In the genomic region with DNA sequence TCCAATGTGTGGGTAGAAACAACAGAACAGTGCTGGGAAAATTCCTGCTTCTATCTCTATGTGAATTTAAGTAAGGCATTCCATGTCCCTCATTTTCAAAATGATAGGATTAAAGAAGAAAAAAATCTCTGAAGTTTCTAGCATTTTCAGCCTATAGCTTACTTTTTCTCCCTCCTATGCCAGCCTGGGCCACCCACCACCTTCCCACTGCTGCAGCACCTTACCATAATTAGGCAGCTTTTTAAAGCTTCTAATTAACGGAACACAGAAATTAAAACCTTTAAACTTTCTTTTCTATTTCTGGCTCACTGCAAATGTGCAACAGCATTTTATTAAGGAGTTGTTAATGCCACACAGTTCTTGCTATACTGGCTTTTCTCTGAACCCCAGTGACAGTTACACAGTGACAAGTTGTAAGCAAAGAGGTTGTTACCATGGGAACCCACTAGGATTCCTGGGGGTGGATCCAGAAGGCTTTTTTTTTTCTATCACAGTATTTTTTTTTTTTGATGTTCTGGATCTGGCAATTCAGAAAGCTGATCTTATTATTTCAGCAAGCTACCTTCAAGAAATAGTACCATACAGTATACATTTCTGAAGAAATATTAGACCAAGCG, we compare ENCODE assay signal across 13 cellular contexts. TPM values are rescaled to one million over a fixed set of nuclear protein-coding genes. Genes with fewer than 3 reads are reported as not detected.
A peak's percentile ranks its signal among the peaks of the same experiment; 100 is the strongest.
DNase-seq lines count a peak whose midpoint lies in the region; ATAC-seq, FAIRE-seq and TF ChIP-seq lines count a peak whose summit lies in the region.
"Had no signal": no experiment of that assay in that cellular context is flagged by ENCODE, and none has a peak within 500 bp of the region (broad histone marks: within the 10 kb centered on the region; RNA-seq: fewer than 3 reads in every experiment).

No MANE protein-coding gene starts in this region.

- no peak for DNase-seq in right atrium auricular region (ENCODE audit: low spot score)
- DNase-seq in cardiac septum (ENCODE audit: low spot score) = no peak
- DNase-seq in K562 (ENCODE audit: extremely low read depth in 1 of 4, low spot score in 3 of 4) = peak in 2 of 4 experiments; percentile 26 to 31
- no peak for DNase-seq in mesothelial cell of epicardium (ENCODE audit: low spot score in 2 of 2, unreplicated experiment in 2 of 2)
- DNase-seq in inferior parietal cortex (ENCODE audit: extremely low spot score) = no peak
- DNase-seq in HCEC 1CT = no peak
- DNase-seq in SW480 (ENCODE audit: low spot score) = no peak
- DNase-seq: H7; NCI-H446; SJCRH30; stimulated activated naive CD4-positive, alpha-beta T cell treated with Interleukin-2 at 50 U/mL for 16 hours had no signal

- no peak overlapping the region for H3K4me2 ChIP-seq in K562 (ENCODE audit: insufficient read depth, low read length)

- H3K4me1 ChIP-seq in right atrium auricular region (peaks cover 3 to 58% of the 10 kb centered on the region in 2 donors), K562 (replicated peaks in 1 of 2; ENCODE audit: control insufficient read depth in 2 of 2, insufficient read depth in 2 of 2, low read length in 2 of 2) (peaks cover 4 to 5% of the 10 kb centered on the region in 2 experiments; a peak in 3 of 5 replicates), urinary bladder (ENCODE audit: insufficient read depth) (peaks cover 1% of the 10 kb centered on the region)
- H3K4me1 ChIP-seq: SJCRH30 had no signal

- in situ Hi-C loops in K562 (cut with MboI) = no loop called here

- H3K4me3 ChIP-seq in right atrium auricular region = no peak overlapping the region
- no peak overlapping the region for H3K4me3 ChIP-seq in K562
- peak overlapping the region; percentile 24 for H3K4me3 ChIP-seq in urinary bladder (ENCODE audit: low read depth, low read length)
- H3K4me3 ChIP-seq: SJCRH30 had no signal

- H3K27ac ChIP-seq in right atrium auricular region (peak overlapping the region; percentile 8 to 47), K562 (ENCODE audit: extremely low read depth, low read depth, low read length) (no peak overlapping the region), urinary bladder (ENCODE audit: low read depth) (no peak overlapping the region)
- H3K27ac ChIP-seq: SJCRH30 had no signal

- H3K27me3 ChIP-seq in right atrium auricular region = no peaks in the 10 kb centered on the region
- H3K27me3 ChIP-seq in K562 (ENCODE audit: control insufficient read depth in 2 of 2, insufficient read depth in 2 of 2, low read length in 2 of 2) = no peaks in the 10 kb centered on the region
- H3K27me3 ChIP-seq: SJCRH30 had no signal

- peak overlapping the region; percentile 81 for H3K27ac Mint-ChIP-seq in mesothelial cell of epicardium

- peaks cover 19% of the 10 kb centered on the region for H3K4me1 Mint-ChIP-seq in mesothelial cell of epicardium

- no peak overlapping the region for H3K4me3 Mint-ChIP-seq in mesothelial cell of epicardium

- H4K20me1 ChIP-seq in K562 (replicated peaks; ENCODE audit: control insufficient read depth, insufficient read depth, low read length) = peaks cover 13% of the 10 kb centered on the region

- H3K9ac ChIP-seq in K562 (ENCODE audit: insufficient read depth in 1 of 2, low read depth in 2 of 2, low read length in 2 of 2) = no peak overlapping the region

- TF ChIP-seq POLR2A in K562 (conservative IDR thresholded peaks at IDR 0.05) = no peak

- no peaks in the 10 kb centered on the region for H3K9me1 ChIP-seq in K562 (ENCODE audit: control insufficient read depth, insufficient read depth, low read length)

- TF ChIP-seq RAD21 in K562 (CRISPR knock-in tag; conservative IDR thresholded peaks at IDR 0.05 in 1 of 2, IDR thresholded peaks at IDR 0.05 in 1 of 2) = no peak

- no peaks in the 10 kb centered on the region for H3K9me3 Mint-ChIP-seq in mesothelial cell of epicardium

- CTCF ChIA-PET in K562 (lab: Yijun Ruan, JAX; ENCODE audit: low intra/inter-chr PET ratio) = no interaction called here

- H3K36me3 ChIP-seq in right atrium auricular region (no peaks in the 10 kb centered on the region), K562 (ENCODE audit: control insufficient read depth, insufficient read depth, low read length) (peaks cover 10% of the 10 kb centered on the region; the same call in 1 of the 3 replicates), urinary bladder (ENCODE audit: insufficient read depth) (no peaks in the 10 kb centered on the region)

- no peak for ATAC-seq in K562

- 93% methylated on average over 2 of the region's 2 CpGs for WGBS in K562 (ENCODE audit: insufficient coverage, low coverage, missing lambda C conversion rate)
- 68% methylated on average over 2 of the region's 2 CpGs for WGBS in urinary bladder

- FAIRE-seq in K562 (lab: Jason Lieb, UNC) = no peak

- intact Hi-C loops in cardiac septum (cut with DNase I) (no loop called here), K562 (cut with micrococcal nuclease) (no loop called here)

- H3K79me2 ChIP-seq in K562 (ENCODE audit: control insufficient read depth, insufficient read depth, low read length) = peaks cover 100% of the 10 kb centered on the region

- H3K9me3 ChIP-seq in right atrium auricular region (no peaks in the 10 kb centered on the region), K562 (replicated peaks; ENCODE audit: control insufficient read depth, insufficient read depth, low read depth, low read length) (no peaks in the 10 kb centered on the region)
- H3K9me3 ChIP-seq: SJCRH30 had no signal

- H3K27me3 Mint-ChIP-seq in mesothelial cell of epicardium (ENCODE audit: low read depth) = no peaks in the 10 kb centered on the region

- no peak for TF ChIP-seq EP300 in K562 (IDR thresholded peaks at IDR 0.05; ENCODE audit: low read length)

- no peak for TF ChIP-seq CTCF in right atrium auricular region (IDR thresholded peaks at IDR 0.05)
- no peak for TF ChIP-seq CTCF in K562 (IDR thresholded peaks at IDR 0.05 in 2 of 3, conservative IDR thresholded peaks at IDR 0.05 in 1 of 3; ENCODE audit: insufficient read depth in 2 of 3, low read depth in 1 of 3, low read length in 3 of 3)
- no peak for TF ChIP-seq CTCF in mesothelial cell of epicardium (IDR thresholded peaks at IDR 0.05; ENCODE audit: unreplicated experiment)

- TSS peak; percentile 13 for BruUV-seq in K562 (replicated peaks; lab: Mats Ljungman, UMichigan)

- peaks cover 5% of the 10 kb centered on the region for H3K36me3 Mint-ChIP-seq in mesothelial cell of epicardium

- POLR2A ChIA-PET in K562 (lab: Yijun Ruan, JAX) = interaction anchor here (0.5 to 2.6 kb wide), 4 partner anchors 8 to 42 kb away, joined by 3 to 19 read pairs (median 4); no protein-coding TSS in a partner anchor

- no peak overlapping the region for H2AFZ ChIP-seq in K562 (ENCODE audit: low read depth, low read length)

RNA-seq across cellular contexts. Expression of a gene that starts 20.2 kb away (rescaled TPM):
- total RNA-seq in right atrium auricular region = 10 to 100 TPM; 57.1 to 65.9 TPM
- 102 TPM for total RNA-seq in cardiac septum
- 291 and 350 TPM in 2 replicates for total RNA-seq in K562 (2011; cell fraction: chromatin; rRNA removed; ENCODE audit: low replicate concordance)
- 140 and 172 TPM in 2 replicates for total RNA-seq in K562 (2011; cell fraction: nucleolus; rRNA removed)
- 256 and 337 TPM in 2 replicates for total RNA-seq in K562 (2011; cell fraction: nucleoplasm; rRNA removed)
- total RNA-seq in K562 (2014; rRNA removed) = 59.2 and 63.9 TPM in 2 replicates
- total RNA-seq in K562 (2014; rRNA removed; fragmentation: Illumina TruSeq; extraction: Trizol) = 77.4 and 79.1 TPM in 2 replicates
- 65.1 and 71.4 TPM in 2 replicates for total RNA-seq in K562 (2015; rRNA removed; fragmentation: Illumina TruSeq; extraction: Trizol)
- 102 and 111 TPM in 2 replicates for total RNA-seq in K562 (2021)
- polyA plus RNA-seq in K562 (2011; rRNA removed) = 124 and 142 TPM in 2 replicates
- 75.5 and 93.9 TPM in 2 replicates for polyA plus RNA-seq in K562 (2011; cell fraction: cytosol; rRNA removed)
- 276 and 281 TPM in 2 replicates for polyA plus RNA-seq in K562 (2011; cell fraction: nucleus; rRNA removed)
- 28.5 and 38.8 TPM in 2 replicates for polyA plus RNA-seq in K562 (2012)
- polyA plus RNA-seq in K562 (2014; fragmentation: Illumina TruSeq; extraction: Trizol) = 75.0 and 81.6 TPM in 2 replicates
- 10 to 100 TPM; 11.3 to 21.6 TPM for polyA plus RNA-seq in K562 (2014; fragmentation: Nextera tagmentation; extraction: Ambion mirVana)
- 82.8 and 88.9 TPM in 2 replicates for polyA plus RNA-seq in K562 (2014; rRNA removed)
- 138 and 183 TPM in 2 replicates for polyA minus RNA-seq in K562 (2011; rRNA and poly(A)+ RNA removed)
- 71.5 and 87.3 TPM in 2 replicates for polyA minus RNA-seq in K562 (2011; cell fraction: cytosol; rRNA and poly(A)+ RNA removed)
- 67.6 and 122 TPM in 2 replicates for polyA minus RNA-seq in K562 (2011; cell fraction: nucleus; rRNA and poly(A)+ RNA removed)
- 119 to 123 TPM (median 120 TPM) in 3 replicates for total RNA-seq in mesothelial cell of epicardium
- 125 TPM for total RNA-seq in urinary bladder
- 35.2 TPM for polyA plus RNA-seq in urinary bladder

RNA-seq across cellular contexts. Expression of a gene that starts 32.7 kb away (rescaled TPM):
- 10 to 100 TPM; 26.9 to 50.1 TPM for total RNA-seq in right atrium auricular region
- 18.7 TPM for total RNA-seq in cardiac septum
- total RNA-seq in K562 (2011; cell fraction: chromatin; rRNA removed; ENCODE audit: low replicate concordance) = 24.4 and 29.4 TPM in 2 replicates
- total RNA-seq in K562 (2011; cell fraction: nucleolus; rRNA removed) = 46.2 and 48.8 TPM in 2 replicates
- total RNA-seq in K562 (2011; cell fraction: nucleoplasm; rRNA removed) = 40.4 and 62.1 TPM in 2 replicates
- 140 and 146 TPM in 2 replicates for total RNA-seq in K562 (2014; rRNA removed)
- 59.3 and 60.4 TPM in 2 replicates for total RNA-seq in K562 (2014; rRNA removed; fragmentation: Illumina TruSeq; extraction: Trizol)
- total RNA-seq in K562 (2015; rRNA removed; fragmentation: Illumina TruSeq; extraction: Trizol) = 61.2 and 65.3 TPM in 2 replicates
- 67.2 and 83.6 TPM in 2 replicates for total RNA-seq in K562 (2021)
- polyA plus RNA-seq in K562 (2011; rRNA removed) = 69.8 and 80.0 TPM in 2 replicates
- polyA plus RNA-seq in K562 (2011; cell fraction: cytosol; rRNA removed) = 103 and 173 TPM in 2 replicates
- 29.7 and 32.6 TPM in 2 replicates for polyA plus RNA-seq in K562 (2011; cell fraction: nucleus; rRNA removed)
- polyA plus RNA-seq in K562 (2012) = 73.7 and 80.8 TPM in 2 replicates
- polyA plus RNA-seq in K562 (2014; fragmentation: Illumina TruSeq; extraction: Trizol) = 66.6 and 73.1 TPM in 2 replicates
- polyA plus RNA-seq in K562 (2014; fragmentation: Nextera tagmentation; extraction: Ambion mirVana) = 10 to 100 TPM; 10.4 to 16.5 TPM
- polyA plus RNA-seq in K562 (2014; rRNA removed) = 109 and 144 TPM in 2 replicates
- 31.1 and 36.7 TPM in 2 replicates for polyA minus RNA-seq in K562 (2011; rRNA and poly(A)+ RNA removed)
- polyA minus RNA-seq in K562 (2011; cell fraction: cytosol; rRNA and poly(A)+ RNA removed) = 23.8 and 30.2 TPM in 2 replicates
- polyA minus RNA-seq in K562 (2011; cell fraction: nucleus; rRNA and poly(A)+ RNA removed) = 18.9 and 21.1 TPM in 2 replicates
- total RNA-seq in mesothelial cell of epicardium = 44.3 to 45.9 TPM (median 45.1 TPM) in 3 replicates
- 25.1 TPM for total RNA-seq in urinary bladder
- polyA plus RNA-seq in urinary bladder = 58.8 TPM

RNA-seq across cellular contexts. Expression of a gene that starts 46.1 kb away (rescaled TPM):
- total RNA-seq in right atrium auricular region = 10 to 100 TPM; 11.7 to 21.7 TPM
- 14.3 TPM for total RNA-seq in cardiac septum
- 9.0 and 15.8 TPM in 2 replicates for total RNA-seq in K562 (2011; cell fraction: chromatin; rRNA removed; ENCODE audit: low replicate concordance)
- 11.7 and 13.2 TPM in 2 replicates for total RNA-seq in K562 (2011; cell fraction: nucleolus; rRNA removed)
- total RNA-seq in K562 (2011; cell fraction: nucleoplasm; rRNA removed) = 11.6 and 13.4 TPM in 2 replicates
- 9.1 and 11.2 TPM in 2 replicates for total RNA-seq in K562 (2014; rRNA removed)
- 13.6 TPM in 2 replicates for total RNA-seq in K562 (2014; rRNA removed; fragmentation: Illumina TruSeq; extraction: Trizol)
- 13.3 and 13.6 TPM in 2 replicates for total RNA-seq in K562 (2015; rRNA removed; fragmentation: Illumina TruSeq; extraction: Trizol)
- total RNA-seq in K562 (2021) = 11.0 and 12.9 TPM in 2 replicates
- polyA plus RNA-seq in K562 (2011; rRNA removed) = 16.9 and 18.2 TPM in 2 replicates
- polyA plus RNA-seq in K562 (2011; cell fraction: cytosol; rRNA removed) = 16.9 and 19.8 TPM in 2 replicates
- polyA plus RNA-seq in K562 (2011; cell fraction: nucleus; rRNA removed) = 6.6 and 9.4 TPM in 2 replicates
- polyA plus RNA-seq in K562 (2012) = 9.4 and 13.6 TPM in 2 replicates
- polyA plus RNA-seq in K562 (2014; fragmentation: Illumina TruSeq; extraction: Trizol) = 13.0 and 13.1 TPM in 2 replicates
- 10 to 100 TPM; 30.1 to 33.9 TPM for polyA plus RNA-seq in K562 (2014; fragmentation: Nextera tagmentation; extraction: Ambion mirVana)
- 7.0 and 10.1 TPM in 2 replicates for polyA plus RNA-seq in K562 (2014; rRNA removed)
- polyA minus RNA-seq in K562 (2011; rRNA and poly(A)+ RNA removed) = 21.9 and 23.1 TPM in 2 replicates
- 8.3 and 9.2 TPM in 2 replicates for polyA minus RNA-seq in K562 (2011; cell fraction: cytosol; rRNA and poly(A)+ RNA removed)
- 5.4 and 10.0 TPM in 2 replicates for polyA minus RNA-seq in K562 (2011; cell fraction: nucleus; rRNA and poly(A)+ RNA removed)
- total RNA-seq in mesothelial cell of epicardium = 15.1 to 15.9 TPM (median 15.7 TPM) in 3 replicates
- total RNA-seq in urinary bladder = 15.4 TPM
- 24.1 TPM for polyA plus RNA-seq in urinary bladder

RNA-seq across cellular contexts. Expression of a gene that starts 46.2 kb away (rescaled TPM):
- 100 to 1,000 TPM in 1 of 2 donors, 10 to 100 TPM in 1; 93.4 to 125 TPM for total RNA-seq in right atrium auricular region
- total RNA-seq in cardiac septum = 234 TPM
- 228 and 279 TPM in 2 replicates for total RNA-seq in K562 (2011; cell fraction: chromatin; rRNA removed; ENCODE audit: low replicate concordance)
- total RNA-seq in K562 (2011; cell fraction: nucleolus; rRNA removed) = 212 and 223 TPM in 2 replicates
- total RNA-seq in K562 (2011; cell fraction: nucleoplasm; rRNA removed) = 239 and 241 TPM in 2 replicates
- 203 and 207 TPM in 2 replicates for total RNA-seq in K562 (2014; rRNA removed)
- total RNA-seq in K562 (2014; rRNA removed; fragmentation: Illumina TruSeq; extraction: Trizol) = 191 and 192 TPM in 2 replicates
- 190 and 191 TPM in 2 replicates for total RNA-seq in K562 (2015; rRNA removed; fragmentation: Illumina TruSeq; extraction: Trizol)
- 229 and 238 TPM in 2 replicates for total RNA-seq in K562 (2021)
- polyA plus RNA-seq in K562 (2011; rRNA removed) = 302 and 343 TPM in 2 replicates
- 353 and 764 TPM in 2 replicates for polyA plus RNA-seq in K562 (2011; cell fraction: cytosol; rRNA removed)
- 319 and 323 TPM in 2 replicates for polyA plus RNA-seq in K562 (2011; cell fraction: nucleus; rRNA removed)
- polyA plus RNA-seq in K562 (2012) = 137 and 179 TPM in 2 replicates
- polyA plus RNA-seq in K562 (2014; fragmentation: Illumina TruSeq; extraction: Trizol) = 194 and 197 TPM in 2 replicates
- polyA plus RNA-seq in K562 (2014; fragmentation: Nextera tagmentation; extraction: Ambion mirVana) = 10 to 100 TPM; 38.7 to 82.3 TPM
- 341 and 353 TPM in 2 replicates for polyA plus RNA-seq in K562 (2014; rRNA removed)
- 180 and 229 TPM in 2 replicates for polyA minus RNA-seq in K562 (2011; rRNA and poly(A)+ RNA removed)
- 60.6 and 66.6 TPM in 2 replicates for polyA minus RNA-seq in K562 (2011; cell fraction: cytosol; rRNA and poly(A)+ RNA removed)
- polyA minus RNA-seq in K562 (2011; cell fraction: nucleus; rRNA and poly(A)+ RNA removed) = 57.1 and 90.0 TPM in 2 replicates
- 93.4 to 96.6 TPM (median 96.5 TPM) in 3 replicates for total RNA-seq in mesothelial cell of epicardium
- total RNA-seq in urinary bladder = 40.0 TPM
- 107 TPM for polyA plus RNA-seq in urinary bladder

RNA-seq across cellular contexts. Expression of a gene that starts 53.8 kb away (rescaled TPM):
- total RNA-seq in right atrium auricular region = under 1 TPM in 1 of 2 donors, not detected in 1; 0.89 TPM
- total RNA-seq in cardiac septum = not detected
- total RNA-seq in K562 (2011; cell fraction: chromatin; rRNA removed; ENCODE audit: low replicate concordance) = 0.49 and 0.51 TPM in 2 replicates
- 0.26 and 0.50 TPM in 2 replicates for total RNA-seq in K562 (2011; cell fraction: nucleolus; rRNA removed)
- total RNA-seq in K562 (2011; cell fraction: nucleoplasm; rRNA removed) = 0.61 TPM in 1 of 2 replicates, not detected in the other
- 0.14 TPM in 1 of 2 replicates, not detected in the other for total RNA-seq in K562 (2014; rRNA removed)
- not detected in 2 replicates for total RNA-seq in K562 (2014; rRNA removed; fragmentation: Illumina TruSeq; extraction: Trizol)
- total RNA-seq in K562 (2015; rRNA removed; fragmentation: Illumina TruSeq; extraction: Trizol) = not detected in 2 replicates
- total RNA-seq in K562 (2021) = not detected in 2 replicates
- polyA plus RNA-seq in K562 (2011; rRNA removed) = not detected in 2 replicates
- not detected in 2 replicates for polyA plus RNA-seq in K562 (2011; cell fraction: cytosol; rRNA removed)
- 0.51 TPM in 1 of 2 replicates, not detected in the other for polyA plus RNA-seq in K562 (2011; cell fraction: nucleus; rRNA removed)
- not detected in 2 replicates for polyA plus RNA-seq in K562 (2012)
- not detected in 2 replicates for polyA plus RNA-seq in K562 (2014; fragmentation: Illumina TruSeq; extraction: Trizol)
- not detected for polyA plus RNA-seq in K562 (2014; fragmentation: Nextera tagmentation; extraction: Ambion mirVana)
- polyA plus RNA-seq in K562 (2014; rRNA removed) = 0.05 TPM in 1 of 2 replicates, not detected in the other
- polyA minus RNA-seq in K562 (2011; rRNA and poly(A)+ RNA removed) = 0.14 TPM in 1 of 2 replicates, not detected in the other
- polyA minus RNA-seq in K562 (2011; cell fraction: cytosol; rRNA and poly(A)+ RNA removed) = not detected in 2 replicates
- polyA minus RNA-seq in K562 (2011; cell fraction: nucleus; rRNA and poly(A)+ RNA removed) = 0.13 and 0.44 TPM in 2 replicates
- 0.18 to 0.36 TPM (median 0.27 TPM) in 3 replicates for total RNA-seq in mesothelial cell of epicardium
- total RNA-seq in urinary bladder = 0.32 TPM
- 0.10 TPM for polyA plus RNA-seq in urinary bladder
- total RNA-seq: H7, LHCN-M2 had no signal

Comparison
In these comparisons a context has a peak if more than half of its experiments do, and no peak if none do; other contexts are left out.
1. H3K27ac ChIP-seq: peak in right atrium auricular region (2 of 2); none in K562 (single experiment) and urinary bladder (single experiment).